ENCODE assay signal across 8 cellular contexts in the genomic region with DNA sequence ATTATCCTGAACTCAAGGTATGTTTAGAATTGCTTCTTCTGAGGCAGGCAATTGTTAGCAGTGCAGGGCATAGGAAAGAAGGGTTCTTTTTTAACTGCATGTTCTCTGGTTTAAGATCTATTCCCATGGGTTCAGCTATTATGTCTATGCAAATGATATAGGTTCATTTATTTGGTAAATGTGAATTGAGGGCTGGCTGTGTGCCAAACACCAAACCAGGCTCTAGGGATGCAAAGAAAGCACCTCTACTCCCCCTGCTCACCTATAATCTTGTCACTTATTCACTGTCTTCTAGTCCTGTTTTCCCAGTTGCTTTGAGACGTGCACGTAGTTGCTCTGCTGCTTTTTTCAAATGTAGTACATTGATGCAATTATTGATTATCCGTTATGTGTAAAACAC. TPM values are rescaled to one million over a fixed set of nuclear protein-coding genes. Genes with fewer than 3 reads are reported as not detected.
DNase-seq lines count a peak whose midpoint lies in the region; ATAC-seq and TF ChIP-seq lines count a peak whose summit lies in the region.

No MANE protein-coding gene starts in this region.

- peaks cover 41% of the 10 kb centered on the region for H3K79me2 ChIP-seq in neural cell (replicated peaks; ENCODE audit: insufficient read depth, low read length)

- TF ChIP-seq EP300 in neural cell (conservative IDR thresholded peaks at IDR 0.05; ENCODE audit: poor library complexity, severe bottlenecking): no peak

- TF ChIP-seq RAD21 in neural cell (conservative IDR thresholded peaks at IDR 0.05): no peak

- H3K27me3 ChIP-seq in BE2C: no peaks in the 10 kb centered on the region
- H3K27me3 ChIP-seq in neural cell (ENCODE audit: insufficient read depth, low read depth, low read length): no peaks in the 10 kb centered on the region

- no peak overlapping the region for H3K27ac ChIP-seq in neural cell (ENCODE audit: low read length)

- H3K4me2 ChIP-seq in neural cell (ENCODE audit: low read length): no peak overlapping the region

- H3K4me3 ChIP-seq in BE2C (ENCODE audit: low read depth, low read length): peak overlapping the region; percentile 94
- peak overlapping the region; percentile 86 for H3K4me3 ChIP-seq in neural cell (ENCODE audit: low read length)

- H3K36me3 ChIP-seq in BE2C: no peaks in the 10 kb centered on the region
- no peaks in the 10 kb centered on the region for H3K36me3 ChIP-seq in neural cell (ENCODE audit: insufficient read depth, low read length)

- H3K9me2 ChIP-seq in neural cell (ENCODE audit: insufficient read depth, low read length): no peaks in the 10 kb centered on the region

- DNase-seq in BE2C: no peak
- peak; percentile 9 for DNase-seq in NCI-H1436 treated with DMSO at 0.1 percent for 48 hours (lab: John Stamatoyannopoulos, UW)
- DNase-seq in dermis blood vessel endothelial cell: peak; percentile 1
- no peak for DNase-seq in DMS79 treated with DMSO at 0.1 percent for 48 hours (lab: John Stamatoyannopoulos, UW)
- DNase-seq in NCI-H1694 (lab: John Stamatoyannopoulos, UW): no peak
- no peak for DNase-seq in HT-29 (ENCODE audit: low spot score)

- peaks cover 6% of the 10 kb centered on the region for H3F3A ChIP-seq in neural cell (ENCODE audit: insufficient read depth, low read length, poor library complexity, severe bottlenecking)

- H3K9ac ChIP-seq in neural cell (ENCODE audit: low read length): peak overlapping the region; percentile 91

- no peak for ATAC-seq in GM18498 (IDR thresholded peaks at IDR 0.05; ENCODE audit: unreplicated experiment)

- no peaks in the 10 kb centered on the region for H3K9me3 ChIP-seq in BE2C
- peaks cover 17% of the 10 kb centered on the region for H3K9me3 ChIP-seq in neural cell (ENCODE audit: low read length)

- no peak for TF ChIP-seq CTCF in BE2C (IDR thresholded peaks at IDR 0.05; ENCODE audit: low read depth, low read length)
- TF ChIP-seq CTCF in neural cell (IDR thresholded peaks at IDR 0.05; ENCODE audit: poor library complexity, severe bottlenecking): no peak

- H3K4me1 ChIP-seq in BE2C: no peaks in the 10 kb centered on the region

- peak overlapping the region; percentile 99 for H2AFZ ChIP-seq in neural cell (ENCODE audit: low read depth, low read length)

- no peaks in the 10 kb centered on the region for H4K20me1 ChIP-seq in neural cell (ENCODE audit: insufficient read depth)

TF ChIP-seq in neural cell, 6 proteins besides CTCF, POLR2A, EP300 and RAD21:
- TF ChIP-seq, protein P1, sequence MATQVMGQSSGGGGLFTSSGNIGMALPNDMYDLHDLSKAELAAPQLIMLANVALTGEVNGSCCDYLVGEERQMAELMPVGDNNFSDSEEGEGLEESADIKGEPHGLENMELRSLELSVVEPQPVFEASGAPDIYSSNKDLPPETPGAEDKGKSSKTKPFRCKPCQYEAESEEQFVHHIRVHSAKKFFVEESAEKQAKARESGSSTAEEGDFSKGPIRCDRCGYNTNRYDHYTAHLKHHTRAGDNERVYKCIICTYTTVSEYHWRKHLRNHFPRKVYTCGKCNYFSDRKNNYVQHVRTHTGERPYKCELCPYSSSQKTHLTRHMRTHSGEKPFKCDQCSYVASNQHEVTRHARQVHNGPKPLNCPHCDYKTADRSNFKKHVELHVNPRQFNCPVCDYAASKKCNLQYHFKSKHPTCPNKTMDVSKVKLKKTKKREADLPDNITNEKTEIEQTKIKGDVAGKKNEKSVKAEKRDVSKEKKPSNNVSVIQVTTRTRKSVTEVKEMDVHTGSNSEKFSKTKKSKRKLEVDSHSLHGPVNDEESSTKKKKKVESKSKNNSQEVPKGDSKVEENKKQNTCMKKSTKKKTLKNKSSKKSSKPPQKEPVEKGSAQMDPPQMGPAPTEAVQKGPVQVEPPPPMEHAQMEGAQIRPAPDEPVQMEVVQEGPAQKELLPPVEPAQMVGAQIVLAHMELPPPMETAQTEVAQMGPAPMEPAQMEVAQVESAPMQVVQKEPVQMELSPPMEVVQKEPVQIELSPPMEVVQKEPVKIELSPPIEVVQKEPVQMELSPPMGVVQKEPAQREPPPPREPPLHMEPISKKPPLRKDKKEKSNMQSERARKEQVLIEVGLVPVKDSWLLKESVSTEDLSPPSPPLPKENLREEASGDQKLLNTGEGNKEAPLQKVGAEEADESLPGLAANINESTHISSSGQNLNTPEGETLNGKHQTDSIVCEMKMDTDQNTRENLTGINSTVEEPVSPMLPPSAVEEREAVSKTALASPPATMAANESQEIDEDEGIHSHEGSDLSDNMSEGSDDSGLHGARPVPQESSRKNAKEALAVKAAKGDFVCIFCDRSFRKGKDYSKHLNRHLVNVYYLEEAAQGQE (IDR thresholded peaks at IDR 0.05; ENCODE audit: borderline replicate concordance): no peak
- TF ChIP-seq TAF1 (IDR thresholded peaks at IDR 0.05; ENCODE audit: low read depth): no peak
- no peak for TF ChIP-seq MXI1 (conservative IDR thresholded peaks at IDR 0.05; ENCODE audit: poor library complexity, severe bottlenecking)
- TF ChIP-seq POLR2AphosphoS5 (IDR thresholded peaks at IDR 0.05): no peak
- no peak for TF ChIP-seq SMC3 (conservative IDR thresholded peaks at IDR 0.05; ENCODE audit: poor library complexity)
- no peak for TF ChIP-seq EZH2 (IDR thresholded peaks at IDR 0.05; ENCODE audit: borderline replicate concordance, insufficient read depth, low read length, poor library complexity, severe bottlenecking)

RNA-seq across cellular contexts. Expression of a gene that starts 0.7 kb away (rescaled TPM):
- polyA plus RNA-seq in BE2C (2012; ENCODE audit: insufficient read depth, insufficient read length, low read depth): 13.3 TPM
- 20.1 and 23.1 TPM in 2 replicates for total RNA-seq in dermis blood vessel endothelial cell
- polyA plus RNA-seq in neural cell: 252 and 256 TPM in 2 replicates
- 332 and 362 TPM in 2 replicates for polyA minus RNA-seq in neural cell
- 2.2 and 3.5 TPM in 2 replicates for total RNA-seq in HT-29 (2014; rRNA removed; shearing (Covaris generic))

Comparison
In these comparisons a context has a peak if more than half of its experiments do, and no peak if none do; other contexts are left out.
1. DNase-seq: peak in NCI-H1436 treated with DMSO at 0.1 percent for 48 hours (single experiment) and dermis blood vessel endothelial cell (single experiment); none in BE2C (single experiment), DMS79 treated with DMSO at 0.1 percent for 48 hours (single experiment), NCI-H1694 (single experiment) and HT-29 (single experiment).